In the genomic region with DNA sequence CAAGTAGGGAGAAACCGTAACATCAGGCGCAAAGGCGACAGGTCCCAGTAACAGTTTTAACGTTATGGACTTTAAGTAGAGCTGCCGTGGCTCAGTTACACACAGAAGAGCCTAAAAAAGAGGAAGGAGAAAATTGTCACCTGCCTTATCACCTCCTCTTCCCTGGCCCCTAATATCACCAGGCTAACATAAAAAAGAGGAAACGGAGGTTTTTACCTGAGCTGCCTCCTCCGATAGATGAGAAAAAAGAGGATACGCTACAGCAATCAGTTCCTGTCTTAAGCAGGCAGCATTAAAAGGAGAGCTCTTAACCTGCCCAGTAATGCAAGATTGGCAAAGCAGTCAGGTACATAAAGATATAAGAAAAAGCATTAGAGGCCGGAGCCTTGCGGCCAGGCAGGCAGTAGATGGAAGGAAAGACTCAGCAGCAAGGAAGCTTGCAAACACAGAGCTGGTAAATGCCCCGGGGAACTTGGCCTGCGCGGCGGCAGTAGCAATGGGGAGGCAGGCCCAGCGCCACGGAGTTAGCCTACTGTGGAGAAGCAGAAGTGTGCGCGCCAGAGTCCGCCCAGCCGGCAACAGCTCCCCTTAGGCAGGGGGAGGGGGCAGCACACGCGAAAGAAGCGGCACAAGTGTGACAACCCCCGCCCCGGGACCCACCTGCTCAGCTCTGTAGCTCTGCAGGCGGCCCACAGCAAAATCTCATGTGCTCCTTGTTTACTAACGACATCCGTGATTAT, we compare ENCODE assay signal across 12 cellular contexts.
A peak's percentile ranks its signal among the peaks of the same experiment; 100 is the strongest.
DNase-seq lines count a peak whose midpoint lies in the region; ATAC-seq, FAIRE-seq and TF ChIP-seq lines count a peak whose summit lies in the region.
"Had no signal": no experiment of that assay in that cellular context is flagged by ENCODE, and none has a peak within 500 bp of the region (broad histone marks: within the 10 kb centered on the region; RNA-seq: fewer than 3 reads in every experiment).

No MANE protein-coding gene starts in this region.

- FAIRE-seq in GM12878 (lab: Jason Lieb, UNC) = no peak

- H3K4me3 ChIP-seq in GM12878 = no peak overlapping the region
- H3K4me3 ChIP-seq: cardiac muscle cell had no signal

- H3K4me1 Mint-ChIP-seq in activated T-cell treated with anti-CD3 and anti-CD28 coated beads, Interleukin-2, amount 50 U/mL, for 24 hours (ENCODE audit: low read depth) = peaks cover 13% of the 10 kb centered on the region

- no peaks in the 10 kb centered on the region for H3K79me2 ChIP-seq in GM12878 (ENCODE audit: control insufficient read depth, insufficient read depth, low read length)
- H3K79me2 ChIP-seq: parathyroid adenoma had no signal

- no peak overlapping the region for H3K9ac ChIP-seq in GM12878 (ENCODE audit: control insufficient read depth, insufficient read depth, low read length)
- H3K9ac ChIP-seq: parathyroid adenoma had no signal

- TF ChIP-seq POLR2A in GM12878 (IDR thresholded peaks at IDR 0.05; ENCODE audit: low read depth, low read length) = no peak

- no peaks in the 10 kb centered on the region for H3K36me3 ChIP-seq in GM12878 (ENCODE audit: control insufficient read depth in 2 of 2, insufficient read depth in 2 of 2, low read length in 1 of 2)
- H3K36me3 ChIP-seq: cardiac muscle cell had no signal

- H3K9me3 Mint-ChIP-seq in activated T-cell treated with anti-CD3 and anti-CD28 coated beads, Interleukin-2, amount 50 U/mL, for 24 hours = no peaks in the 10 kb centered on the region

- H3K27me3 ChIP-seq in GM12878 (replicated peaks in 1 of 2; ENCODE audit: control insufficient read depth in 2 of 2, insufficient read depth in 2 of 2, low read length in 1 of 2) = no peaks in the 10 kb centered on the region; a peak in 1 of 4 replicates
- H3K27me3 ChIP-seq: cardiac muscle cell had no signal

- in situ Hi-C loops in GM12878 (cut with MboI) = no loop called here

- intact Hi-C loops in GM12878 (cut with micrococcal nuclease; ENCODE audit: unreplicated experiment) = no loop called here

- H3K4me1 ChIP-seq in GM12878 (ENCODE audit: control insufficient read depth, insufficient read depth, low read length) = no peaks in the 10 kb centered on the region
- H3K4me1 ChIP-seq: parathyroid adenoma had no signal

- RAD21 ChIA-PET in GM12878 (lab: Charles Lee; ENCODE audit: unreplicated experiment) = no interaction called here

- ATAC-seq in GM12878 = peak; percentile 39
- ATAC-seq in GM19397 (IDR thresholded peaks at IDR 0.05; ENCODE audit: unreplicated experiment) = no peak
- ATAC-seq in GM21786 (IDR thresholded peaks at IDR 0.05; ENCODE audit: unreplicated experiment) = no peak

- no TSS peak for BruUV-seq in GM12878 (replicated peaks; lab: Mats Ljungman, UMichigan)

- DNase-seq in activated T-cell treated with anti-CD3 and anti-CD28 coated beads, Interleukin-2, amount 50 U/mL, for 24 hours = peak; percentile 29
- DNase-seq in activated T-cell treated with anti-CD3 and anti-CD28 coated beads for 4 hours (no peak), GM12878 (ENCODE audit: low read depth, low spot score) (no peak), kidney tubule cell (ENCODE audit: low spot score) (peak; percentile 46), stromal cell of bone marrow (ENCODE audit: low read depth) (peak; percentile 8), globus pallidus (ENCODE audit: low spot score) (no peak)
- DNase-seq: activated CD4-positive, alpha-beta T cell treated with anti-CD3 and anti-CD28 coated beads, Interleukin-2, amount 50 U/mL, for 1 hour; NCI-H1417 had no signal

- CTCF ChIA-PET in GM12878 (lab: Yijun Ruan, JAX) = interaction anchor here (0.7 kb wide), 1 partner anchor 157 kb away, joined by 3 read pairs; no protein-coding TSS in a partner anchor

- POLR2A ChIA-PET in GM12878 (lab: Charles Lee) = no interaction called here

- no peaks in the 10 kb centered on the region for H3K9me3 ChIP-seq in GM12878 (replicated peaks; ENCODE audit: control insufficient read depth, insufficient read depth, low read length)

- SMC1A ChIA-PET in GM12878 (lab: Charles Lee; ENCODE audit: uncharacterized antibody, unreplicated experiment) = no interaction called here

- TF ChIP-seq RAD21 in GM12878 (IDR thresholded peaks at IDR 0.05; ENCODE audit: insufficient read depth, low read depth, low read length) = no peak

- no peak overlapping the region for H2AFZ ChIP-seq in GM12878 (ENCODE audit: control insufficient read depth, low read depth, low read length)
- H2AFZ ChIP-seq: parathyroid adenoma had no signal

- no peak for TF ChIP-seq CTCF in GM12878 (IDR thresholded peaks at IDR 0.05 in 2 of 3, conservative IDR thresholded peaks at IDR 0.05 in 1 of 3; ENCODE audit: control insufficient read depth in 2 of 3, extremely low read depth in 1 of 3, insufficient read depth in 1 of 3, low read depth in 3 of 3, low read length in 3 of 3)

- no peak for TF ChIP-seq EP300 in GM12878 (IDR thresholded peaks at IDR 0.05; ENCODE audit: borderline replicate concordance in 1 of 2, control insufficient read depth in 1 of 2, low read depth in 2 of 2, low read length in 2 of 2)

- no peaks in the 10 kb centered on the region for H4K20me1 ChIP-seq in GM12878 (ENCODE audit: control insufficient read depth, insufficient read depth)

- H3K4me2 ChIP-seq in GM12878 (ENCODE audit: control insufficient read depth, insufficient read depth) = no peak overlapping the region

- H3K27ac Mint-ChIP-seq in activated T-cell treated with anti-CD3 and anti-CD28 coated beads, Interleukin-2, amount 50 U/mL, for 24 hours = no peak overlapping the region

- H3K4me3 Mint-ChIP-seq in activated T-cell treated with anti-CD3 and anti-CD28 coated beads, Interleukin-2, amount 50 U/mL, for 24 hours = peak overlapping the region; percentile 28

- H3K36me3 Mint-ChIP-seq in activated T-cell treated with anti-CD3 and anti-CD28 coated beads, Interleukin-2, amount 50 U/mL, for 24 hours (ENCODE audit: low read depth) = no peaks in the 10 kb centered on the region

- WGBS in GM12878 (ENCODE audit: insufficient coverage, insufficient replicate concordance, low lambda C conversion rate, missing lambda C conversion rate) = 34% methylated on average over 28 of the region's 28 CpGs

- H3K27ac ChIP-seq in GM12878 (ENCODE audit: control insufficient read depth, insufficient read depth) = no peak overlapping the region
- H3K27ac ChIP-seq: cardiac muscle cell, parathyroid adenoma had no signal

- H3K27me3 Mint-ChIP-seq in activated T-cell treated with anti-CD3 and anti-CD28 coated beads, Interleukin-2, amount 50 U/mL, for 24 hours = peaks cover 20% of the 10 kb centered on the region

TF ChIP-seq in GM12878, 131 proteins besides CTCF, POLR2A, EP300 and RAD21:
- no peak for TF ChIP-seq MYC (IDR thresholded peaks at IDR 0.05; ENCODE audit: insufficient read depth, insufficient read length, insufficient replicate concordance, low read length, severe bottlenecking)
- TF ChIP-seq SRF (IDR thresholded peaks at IDR 0.05; ENCODE audit: low read depth in 2 of 2, low read length in 2 of 2) = no peak
- no peak for TF ChIP-seq YY1 (IDR thresholded peaks at IDR 0.05; ENCODE audit: low read depth, low read length)
- TF ChIP-seq HCFC1 (IDR thresholded peaks at IDR 0.05; ENCODE audit: low read length) = no peak
- no peak for TF ChIP-seq CBX3 (IDR thresholded peaks at IDR 0.05; ENCODE audit: borderline replicate concordance, low read depth)
- TF ChIP-seq, protein P1, sequence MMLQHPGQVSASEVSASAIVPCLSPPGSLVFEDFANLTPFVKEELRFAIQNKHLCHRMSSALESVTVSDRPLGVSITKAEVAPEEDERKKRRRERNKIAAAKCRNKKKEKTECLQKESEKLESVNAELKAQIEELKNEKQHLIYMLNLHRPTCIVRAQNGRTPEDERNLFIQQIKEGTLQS (IDR thresholded peaks at IDR 0.05; ENCODE audit: borderline replicate concordance, extremely low read depth, low read depth, low read length) = no peak
- no peak for TF ChIP-seq KDM1A (IDR thresholded peaks at IDR 0.05; ENCODE audit: borderline replicate concordance)
- no peak for TF ChIP-seq RAD51 (IDR thresholded peaks at IDR 0.05)
TF ChIP-seq in GM12878: peak in this region for 0.

Comparison
In these comparisons a context has a peak if more than half of its experiments do, and no peak if none do; other contexts are left out.
1. DNase-seq: peak in activated T-cell treated with anti-CD3 and anti-CD28 coated beads, Interleukin-2, amount 50 U/mL, for 24 hours (single experiment), kidney tubule cell (single experiment) and stromal cell of bone marrow (single experiment); none in activated T-cell treated with anti-CD3 and anti-CD28 coated beads for 4 hours (single experiment), GM12878 (single experiment) and globus pallidus (single experiment).